ENCODE assay signal across 1 cellular context in the genomic region with DNA sequence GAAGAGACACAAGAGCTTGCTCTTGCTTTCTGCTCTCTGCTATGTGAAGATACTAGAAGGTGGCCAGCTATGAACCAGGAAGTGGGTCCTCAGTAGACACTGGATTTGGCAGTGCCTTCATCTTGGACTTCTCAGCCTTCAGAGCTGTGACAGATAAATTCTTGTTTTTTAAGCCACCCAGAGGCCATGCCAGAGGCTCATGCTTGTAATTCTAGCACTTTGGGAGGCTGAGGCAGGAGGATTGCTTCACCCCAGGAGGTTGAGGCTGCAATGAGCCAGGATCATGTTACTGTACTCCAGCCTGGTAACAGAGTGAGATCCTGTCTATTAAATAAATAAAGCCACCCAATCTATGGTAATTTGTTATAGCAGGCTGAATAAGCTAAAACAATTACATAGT.
A peak's percentile ranks its signal among the peaks of the same experiment; 100 is the strongest.
TF ChIP-seq lines count a peak whose summit lies in the region.

No MANE protein-coding gene starts in this region.

TF ChIP-seq in HepG2, 621 proteins besides CTCF, POLR2A, EP300 and RAD21:
- TF ChIP-seq, protein P1, sequence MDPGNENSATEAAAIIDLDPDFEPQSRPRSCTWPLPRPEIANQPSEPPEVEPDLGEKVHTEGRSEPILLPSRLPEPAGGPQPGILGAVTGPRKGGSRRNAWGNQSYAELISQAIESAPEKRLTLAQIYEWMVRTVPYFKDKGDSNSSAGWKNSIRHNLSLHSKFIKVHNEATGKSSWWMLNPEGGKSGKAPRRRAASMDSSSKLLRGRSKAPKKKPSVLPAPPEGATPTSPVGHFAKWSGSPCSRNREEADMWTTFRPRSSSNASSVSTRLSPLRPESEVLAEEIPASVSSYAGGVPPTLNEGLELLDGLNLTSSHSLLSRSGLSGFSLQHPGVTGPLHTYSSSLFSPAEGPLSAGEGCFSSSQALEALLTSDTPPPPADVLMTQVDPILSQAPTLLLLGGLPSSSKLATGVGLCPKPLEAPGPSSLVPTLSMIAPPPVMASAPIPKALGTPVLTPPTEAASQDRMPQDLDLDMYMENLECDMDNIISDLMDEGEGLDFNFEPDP (CRISPR knock-in tag; conservative IDR thresholded peaks at IDR 0.05): 0 out of 2 replicates have a peak, but pooled peaks have one; percentile 18
- no peak for TF ChIP-seq NCOA1 (CRISPR knock-in tag; IDR thresholded peaks at IDR 0.05)
- no peak for TF ChIP-seq ZNF343 (CRISPR knock-in tag; IDR thresholded peaks at IDR 0.05)
- TF ChIP-seq, protein P2, sequence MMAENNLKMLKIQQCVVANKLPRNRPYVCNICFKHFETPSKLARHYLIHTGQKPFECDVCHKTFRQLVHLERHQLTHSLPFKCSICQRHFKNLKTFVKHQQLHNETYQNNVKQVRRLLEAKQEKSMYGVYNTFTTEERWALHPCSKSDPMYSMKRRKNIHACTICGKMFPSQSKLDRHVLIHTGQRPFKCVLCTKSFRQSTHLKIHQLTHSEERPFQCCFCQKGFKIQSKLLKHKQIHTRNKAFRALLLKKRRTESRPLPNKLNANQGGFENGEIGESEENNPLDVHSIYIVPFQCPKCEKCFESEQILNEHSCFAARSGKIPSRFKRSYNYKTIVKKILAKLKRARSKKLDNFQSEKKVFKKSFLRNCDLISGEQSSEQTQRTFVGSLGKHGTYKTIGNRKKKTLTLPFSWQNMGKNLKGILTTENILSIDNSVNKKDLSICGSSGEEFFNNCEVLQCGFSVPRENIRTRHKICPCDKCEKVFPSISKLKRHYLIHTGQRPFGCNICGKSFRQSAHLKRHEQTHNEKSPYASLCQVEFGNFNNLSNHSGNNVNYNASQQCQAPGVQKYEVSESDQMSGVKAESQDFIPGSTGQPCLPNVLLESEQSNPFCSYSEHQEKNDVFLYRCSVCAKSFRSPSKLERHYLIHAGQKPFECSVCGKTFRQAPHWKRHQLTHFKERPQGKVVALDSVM (CRISPR knock-in tag; IDR thresholded peaks at IDR 0.05): peak; percentile 83
